In the genomic region with DNA sequence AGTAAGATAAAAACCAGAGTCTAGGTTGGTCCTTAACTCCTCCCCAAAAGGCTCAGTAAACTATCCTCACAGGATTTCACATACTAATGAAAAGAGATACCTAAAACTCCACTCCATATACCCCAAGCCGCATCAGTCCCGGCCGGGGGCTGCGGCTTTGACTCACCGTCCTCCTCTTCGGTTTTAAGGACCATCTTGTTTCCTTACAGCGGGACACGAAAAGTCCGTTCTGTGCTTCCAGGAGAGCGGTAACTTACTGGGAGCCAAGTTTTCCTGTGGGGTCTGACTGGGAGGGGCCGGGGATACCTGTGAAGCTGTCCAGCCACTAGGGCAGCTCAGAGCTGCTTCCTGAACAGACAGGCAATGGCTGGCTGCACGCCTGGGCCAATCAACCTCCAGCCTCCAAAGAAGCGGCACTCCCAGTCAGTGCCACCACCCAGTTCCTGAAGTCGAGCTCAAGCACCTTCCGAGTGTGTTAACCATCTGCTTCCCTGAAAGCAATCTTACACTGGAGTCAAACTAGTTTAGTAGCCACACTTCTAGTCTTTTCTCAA, we compare ENCODE assay signal across 1 cellular context.
A peak's percentile ranks its signal among the peaks of the same experiment; 100 is the strongest.
TF ChIP-seq lines count a peak whose summit lies in the region.

No MANE protein-coding gene starts in this region.

TF ChIP-seq in HEK293, 187 proteins besides CTCF, POLR2A, EP300 and RAD21 (continued from another document and continues in another):
- TF ChIP-seq ZNF792 (tag by site-specific recombination; IDR thresholded peaks at IDR 0.05) (no peak), ZNF843 (tag by site-specific recombination; IDR thresholded peaks at IDR 0.05) (no peak), SP7 (tag by site-specific recombination; IDR thresholded peaks at IDR 0.05) (0 out of 2 replicates have a peak, but pooled peaks have one; percentile 10), ZBTB21 (tag by site-specific recombination; IDR thresholded peaks at IDR 0.05) (no peak), ZBTB48 (tag by site-specific recombination; IDR thresholded peaks at IDR 0.05) (0 out of 2 replicates have a peak, but pooled peaks have one; percentile 20), ZNF48 (tag by site-specific recombination; IDR thresholded peaks at IDR 0.05) (no peak), ZNF768 (tag by site-specific recombination; IDR thresholded peaks at IDR 0.05) (no peak), ZNF670 (tag by site-specific recombination; IDR thresholded peaks at IDR 0.05; ENCODE audit: low read depth) (no peak), ZNF2 (tag by site-specific recombination; IDR thresholded peaks at IDR 0.05) (0 out of 2 replicates have a peak, but pooled peaks have one; percentile 45), ZSCAN30 (tag by site-specific recombination; IDR thresholded peaks at IDR 0.05) (no peak), ZNF785 (tag by site-specific recombination; IDR thresholded peaks at IDR 0.05) (no peak), KLF16 (tag by site-specific recombination; IDR thresholded peaks at IDR 0.05) (no peak), KLF9 (tag by site-specific recombination; IDR thresholded peaks at IDR 0.05; ENCODE audit: low read depth) (no peak), ZNF214 (tag by site-specific recombination; IDR thresholded peaks at IDR 0.05; ENCODE audit: borderline replicate concordance) (no peak), ZBTB20 (tag by site-specific recombination; IDR thresholded peaks at IDR 0.05) (peak; percentile 22; the same call in 1 of the 2 replicates), ZNF555 (tag by site-specific recombination; conservative IDR thresholded peaks at IDR 0.05) (no peak), ZNF146 (tag by site-specific recombination; IDR thresholded peaks at IDR 0.05) (no peak), ZNF366 (tag by site-specific recombination; conservative IDR thresholded peaks at IDR 0.05) (peak; percentile 27; the same call in 1 of the 2 replicates), ZNF701 (tag by site-specific recombination; IDR thresholded peaks at IDR 0.05) (no peak), ZNF76 (tag by site-specific recombination; IDR thresholded peaks at IDR 0.05; ENCODE audit: borderline replicate concordance, low read depth) (no peak), MZF1 (tag by site-specific recombination; IDR thresholded peaks at IDR 0.05; ENCODE audit: borderline replicate concordance) (no peak), ZNF776 (tag by site-specific recombination; IDR thresholded peaks at IDR 0.05; ENCODE audit: borderline replicate concordance) (no peak), ZNF426 (tag by site-specific recombination; IDR thresholded peaks at IDR 0.05) (no peak), ZNF791 (tag by site-specific recombination; IDR thresholded peaks at IDR 0.05) (no peak), ZNF404 (tag by site-specific recombination; IDR thresholded peaks at IDR 0.05) (no peak), ZNF324 (tag by site-specific recombination; IDR thresholded peaks at IDR 0.05) (no peak), KLF10 (tag by site-specific recombination; IDR thresholded peaks at IDR 0.05) (no peak), ZBTB17 (tag by site-specific recombination; IDR thresholded peaks at IDR 0.05) (peak; percentile 91), ZNF311 (tag by site-specific recombination; IDR thresholded peaks at IDR 0.05; ENCODE audit: borderline replicate concordance) (no peak), ZNF514 (tag by site-specific recombination; IDR thresholded peaks at IDR 0.05) (no peak), BCL11A (tag by site-specific recombination; IDR thresholded peaks at IDR 0.05; ENCODE audit: low read depth) (no peak)
- TF ChIP-seq, protein P1, sequence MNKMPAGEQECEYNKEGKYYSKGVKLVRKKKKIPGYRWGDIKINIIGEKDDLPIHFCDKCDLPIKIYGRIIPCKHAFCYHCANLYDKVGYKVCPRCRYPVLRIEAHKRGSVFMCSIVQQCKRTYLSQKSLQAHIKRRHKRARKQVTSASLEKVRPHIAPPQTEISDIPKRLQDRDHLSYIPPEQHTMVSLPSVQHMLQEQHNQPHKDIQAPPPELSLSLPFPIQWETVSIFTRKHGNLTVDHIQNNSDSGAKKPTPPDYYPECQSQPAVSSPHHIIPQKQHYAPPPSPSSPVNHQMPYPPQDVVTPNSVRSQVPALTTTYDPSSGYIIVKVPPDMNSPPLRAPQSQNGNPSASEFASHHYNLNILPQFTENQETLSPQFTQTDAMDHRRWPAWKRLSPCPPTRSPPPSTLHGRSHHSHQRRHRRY (tag by site-specific recombination; IDR thresholded peaks at IDR 0.05) = no peak
- TF ChIP-seq, protein P2, sequence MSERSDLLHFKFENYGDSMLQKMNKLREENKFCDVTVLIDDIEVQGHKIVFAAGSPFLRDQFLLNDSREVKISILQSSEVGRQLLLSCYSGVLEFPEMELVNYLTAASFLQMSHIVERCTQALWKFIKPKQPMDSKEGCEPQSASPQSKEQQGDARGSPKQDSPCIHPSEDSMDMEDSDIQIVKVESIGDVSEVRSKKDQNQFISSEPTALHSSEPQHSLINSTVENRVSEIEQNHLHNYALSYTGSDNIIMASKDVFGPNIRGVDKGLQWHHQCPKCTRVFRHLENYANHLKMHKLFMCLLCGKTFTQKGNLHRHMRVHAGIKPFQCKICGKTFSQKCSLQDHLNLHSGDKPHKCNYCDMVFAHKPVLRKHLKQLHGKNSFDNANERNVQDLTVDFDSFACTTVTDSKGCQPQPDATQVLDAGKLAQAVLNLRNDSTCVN (tag by site-specific recombination; optimal IDR thresholded peaks at IDR 0.05) = no peak
- TF ChIP-seq, protein P3, sequence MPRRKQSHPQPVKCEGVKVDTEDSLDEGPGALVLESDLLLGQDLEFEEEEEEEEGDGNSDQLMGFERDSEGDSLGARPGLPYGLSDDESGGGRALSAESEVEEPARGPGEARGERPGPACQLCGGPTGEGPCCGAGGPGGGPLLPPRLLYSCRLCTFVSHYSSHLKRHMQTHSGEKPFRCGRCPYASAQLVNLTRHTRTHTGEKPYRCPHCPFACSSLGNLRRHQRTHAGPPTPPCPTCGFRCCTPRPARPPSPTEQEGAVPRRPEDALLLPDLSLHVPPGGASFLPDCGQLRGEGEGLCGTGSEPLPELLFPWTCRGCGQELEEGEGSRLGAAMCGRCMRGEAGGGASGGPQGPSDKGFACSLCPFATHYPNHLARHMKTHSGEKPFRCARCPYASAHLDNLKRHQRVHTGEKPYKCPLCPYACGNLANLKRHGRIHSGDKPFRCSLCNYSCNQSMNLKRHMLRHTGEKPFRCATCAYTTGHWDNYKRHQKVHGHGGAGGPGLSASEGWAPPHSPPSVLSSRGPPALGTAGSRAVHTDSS (tag by site-specific recombination; IDR thresholded peaks at IDR 0.05) = no peak
- TF ChIP-seq, protein P4, sequence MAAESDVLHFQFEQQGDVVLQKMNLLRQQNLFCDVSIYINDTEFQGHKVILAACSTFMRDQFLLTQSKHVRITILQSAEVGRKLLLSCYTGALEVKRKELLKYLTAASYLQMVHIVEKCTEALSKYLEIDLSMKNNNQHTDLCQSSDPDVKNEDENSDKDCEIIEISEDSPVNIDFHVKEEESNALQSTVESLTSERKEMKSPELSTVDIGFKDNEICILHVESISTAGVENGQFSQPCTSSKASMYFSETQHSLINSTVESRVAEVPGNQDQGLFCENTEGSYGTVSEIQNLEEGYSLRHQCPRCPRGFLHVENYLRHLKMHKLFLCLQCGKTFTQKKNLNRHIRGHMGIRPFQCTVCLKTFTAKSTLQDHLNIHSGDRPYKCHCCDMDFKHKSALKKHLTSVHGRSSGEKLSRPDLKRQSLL (tag by site-specific recombination; IDR thresholded peaks at IDR 0.05) = peak; percentile 89
- TF ChIP-seq, protein P5, sequence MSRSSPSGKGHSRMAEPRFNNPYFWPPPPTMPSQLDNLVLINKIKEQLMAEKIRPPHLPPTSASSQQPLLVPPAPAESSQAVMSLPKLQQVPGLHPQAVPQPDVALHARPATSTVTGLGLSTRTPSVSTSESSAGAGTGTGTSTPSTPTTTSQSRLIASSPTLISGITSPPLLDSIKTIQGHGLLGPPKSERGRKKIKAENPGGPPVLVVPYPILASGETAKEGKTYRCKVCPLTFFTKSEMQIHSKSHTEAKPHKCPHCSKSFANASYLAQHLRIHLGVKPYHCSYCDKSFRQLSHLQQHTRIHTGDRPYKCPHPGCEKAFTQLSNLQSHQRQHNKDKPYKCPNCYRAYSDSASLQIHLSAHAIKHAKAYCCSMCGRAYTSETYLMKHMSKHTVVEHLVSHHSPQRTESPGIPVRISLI (tag by site-specific recombination; IDR thresholded peaks at IDR 0.05) = no peak
- TF ChIP-seq, protein P6, sequence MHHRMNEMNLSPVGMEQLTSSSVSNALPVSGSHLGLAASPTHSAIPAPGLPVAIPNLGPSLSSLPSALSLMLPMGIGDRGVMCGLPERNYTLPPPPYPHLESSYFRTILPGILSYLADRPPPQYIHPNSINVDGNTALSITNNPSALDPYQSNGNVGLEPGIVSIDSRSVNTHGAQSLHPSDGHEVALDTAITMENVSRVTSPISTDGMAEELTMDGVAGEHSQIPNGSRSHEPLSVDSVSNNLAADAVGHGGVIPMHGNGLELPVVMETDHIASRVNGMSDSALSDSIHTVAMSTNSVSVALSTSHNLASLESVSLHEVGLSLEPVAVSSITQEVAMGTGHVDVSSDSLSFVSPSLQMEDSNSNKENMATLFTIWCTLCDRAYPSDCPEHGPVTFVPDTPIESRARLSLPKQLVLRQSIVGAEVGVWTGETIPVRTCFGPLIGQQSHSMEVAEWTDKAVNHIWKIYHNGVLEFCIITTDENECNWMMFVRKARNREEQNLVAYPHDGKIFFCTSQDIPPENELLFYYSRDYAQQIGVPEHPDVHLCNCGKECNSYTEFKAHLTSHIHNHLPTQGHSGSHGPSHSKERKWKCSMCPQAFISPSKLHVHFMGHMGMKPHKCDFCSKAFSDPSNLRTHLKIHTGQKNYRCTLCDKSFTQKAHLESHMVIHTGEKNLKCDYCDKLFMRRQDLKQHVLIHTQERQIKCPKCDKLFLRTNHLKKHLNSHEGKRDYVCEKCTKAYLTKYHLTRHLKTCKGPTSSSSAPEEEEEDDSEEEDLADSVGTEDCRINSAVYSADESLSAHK (tag by site-specific recombination; IDR thresholded peaks at IDR 0.05) = no peak
- TF ChIP-seq, protein P7, sequence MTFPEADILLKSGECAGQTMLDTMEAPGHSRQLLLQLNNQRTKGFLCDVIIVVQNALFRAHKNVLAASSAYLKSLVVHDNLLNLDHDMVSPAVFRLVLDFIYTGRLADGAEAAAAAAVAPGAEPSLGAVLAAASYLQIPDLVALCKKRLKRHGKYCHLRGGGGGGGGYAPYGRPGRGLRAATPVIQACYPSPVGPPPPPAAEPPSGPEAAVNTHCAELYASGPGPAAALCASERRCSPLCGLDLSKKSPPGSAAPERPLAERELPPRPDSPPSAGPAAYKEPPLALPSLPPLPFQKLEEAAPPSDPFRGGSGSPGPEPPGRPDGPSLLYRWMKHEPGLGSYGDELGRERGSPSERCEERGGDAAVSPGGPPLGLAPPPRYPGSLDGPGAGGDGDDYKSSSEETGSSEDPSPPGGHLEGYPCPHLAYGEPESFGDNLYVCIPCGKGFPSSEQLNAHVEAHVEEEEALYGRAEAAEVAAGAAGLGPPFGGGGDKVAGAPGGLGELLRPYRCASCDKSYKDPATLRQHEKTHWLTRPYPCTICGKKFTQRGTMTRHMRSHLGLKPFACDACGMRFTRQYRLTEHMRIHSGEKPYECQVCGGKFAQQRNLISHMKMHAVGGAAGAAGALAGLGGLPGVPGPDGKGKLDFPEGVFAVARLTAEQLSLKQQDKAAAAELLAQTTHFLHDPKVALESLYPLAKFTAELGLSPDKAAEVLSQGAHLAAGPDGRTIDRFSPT (tag by site-specific recombination; IDR thresholded peaks at IDR 0.05) = no peak
- TF ChIP-seq, protein P8, sequence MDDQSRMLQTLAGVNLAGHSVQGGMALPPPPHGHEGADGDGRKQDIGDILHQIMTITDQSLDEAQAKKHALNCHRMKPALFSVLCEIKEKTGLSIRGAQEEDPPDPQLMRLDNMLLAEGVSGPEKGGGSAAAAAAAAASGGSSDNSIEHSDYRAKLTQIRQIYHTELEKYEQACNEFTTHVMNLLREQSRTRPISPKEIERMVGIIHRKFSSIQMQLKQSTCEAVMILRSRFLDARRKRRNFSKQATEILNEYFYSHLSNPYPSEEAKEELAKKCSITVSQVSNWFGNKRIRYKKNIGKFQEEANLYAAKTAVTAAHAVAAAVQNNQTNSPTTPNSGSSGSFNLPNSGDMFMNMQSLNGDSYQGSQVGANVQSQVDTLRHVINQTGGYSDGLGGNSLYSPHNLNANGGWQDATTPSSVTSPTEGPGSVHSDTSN (CRISPR knock-in tag; IDR thresholded peaks at IDR 0.05) = no peak
- TF ChIP-seq, protein P9, sequence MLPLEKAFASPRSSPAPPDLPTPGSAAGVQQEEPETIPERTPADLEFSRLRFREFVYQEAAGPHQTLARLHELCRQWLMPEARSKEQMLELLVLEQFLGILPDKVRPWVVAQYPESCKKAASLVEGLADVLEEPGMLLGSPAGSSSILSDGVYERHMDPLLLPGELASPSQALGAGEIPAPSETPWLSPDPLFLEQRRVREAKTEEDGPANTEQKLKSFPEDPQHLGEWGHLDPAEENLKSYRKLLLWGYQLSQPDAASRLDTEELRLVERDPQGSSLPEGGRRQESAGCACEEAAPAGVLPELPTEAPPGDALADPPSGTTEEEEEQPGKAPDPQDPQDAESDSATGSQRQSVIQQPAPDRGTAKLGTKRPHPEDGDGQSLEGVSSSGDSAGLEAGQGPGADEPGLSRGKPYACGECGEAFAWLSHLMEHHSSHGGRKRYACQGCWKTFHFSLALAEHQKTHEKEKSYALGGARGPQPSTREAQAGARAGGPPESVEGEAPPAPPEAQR (tag by site-specific recombination; IDR thresholded peaks at IDR 0.05) = no peak
- TF ChIP-seq, protein P10, sequence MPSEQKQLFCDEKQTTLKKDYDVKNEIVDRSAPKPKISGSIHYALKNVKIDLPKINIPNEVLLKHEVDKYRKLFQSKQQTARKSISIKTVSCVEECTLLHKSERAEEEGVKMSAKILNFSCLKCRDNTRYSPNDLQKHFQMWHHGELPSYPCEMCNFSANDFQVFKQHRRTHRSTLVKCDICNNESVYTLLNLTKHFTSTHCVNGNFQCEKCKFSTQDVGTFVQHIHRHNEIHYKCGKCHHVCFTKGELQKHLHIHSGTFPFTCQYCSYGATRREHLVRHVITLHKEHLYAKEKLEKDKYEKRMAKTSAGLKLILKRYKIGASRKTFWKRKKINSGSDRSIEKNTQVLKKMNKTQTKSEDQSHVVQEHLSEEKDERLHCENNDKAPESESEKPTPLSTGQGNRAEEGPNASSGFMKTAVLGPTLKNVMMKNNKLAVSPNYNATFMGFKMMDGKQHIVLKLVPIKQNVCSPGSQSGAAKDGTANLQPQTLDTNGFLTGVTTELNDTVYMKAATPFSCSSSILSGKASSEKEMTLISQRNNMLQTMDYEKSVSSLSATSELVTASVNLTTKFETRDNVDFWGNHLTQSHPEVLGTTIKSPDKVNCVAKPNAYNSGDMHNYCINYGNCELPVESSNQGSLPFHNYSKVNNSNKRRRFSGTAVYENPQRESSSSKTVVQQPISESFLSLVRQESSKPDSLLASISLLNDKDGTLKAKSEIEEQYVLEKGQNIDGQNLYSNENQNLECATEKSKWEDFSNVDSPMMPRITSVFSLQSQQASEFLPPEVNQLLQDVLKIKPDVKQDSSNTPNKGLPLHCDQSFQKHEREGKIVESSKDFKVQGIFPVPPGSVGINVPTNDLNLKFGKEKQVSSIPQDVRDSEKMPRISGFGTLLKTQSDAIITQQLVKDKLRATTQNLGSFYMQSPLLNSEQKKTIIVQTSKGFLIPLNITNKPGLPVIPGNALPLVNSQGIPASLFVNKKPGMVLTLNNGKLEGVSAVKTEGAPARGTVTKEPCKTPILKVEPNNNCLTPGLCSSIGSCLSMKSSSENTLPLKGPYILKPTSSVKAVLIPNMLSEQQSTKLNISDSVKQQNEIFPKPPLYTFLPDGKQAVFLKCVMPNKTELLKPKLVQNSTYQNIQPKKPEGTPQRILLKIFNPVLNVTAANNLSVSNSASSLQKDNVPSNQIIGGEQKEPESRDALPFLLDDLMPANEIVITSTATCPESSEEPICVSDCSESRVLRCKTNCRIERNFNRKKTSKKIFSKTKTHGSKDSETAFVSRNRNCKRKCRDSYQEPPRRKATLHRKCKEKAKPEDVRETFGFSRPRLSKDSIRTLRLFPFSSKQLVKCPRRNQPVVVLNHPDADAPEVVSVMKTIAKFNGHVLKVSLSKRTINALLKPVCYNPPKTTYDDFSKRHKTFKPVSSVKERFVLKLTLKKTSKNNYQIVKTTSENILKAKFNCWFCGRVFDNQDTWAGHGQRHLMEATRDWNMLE (tag by site-specific recombination; conservative IDR thresholded peaks at IDR 0.05; ENCODE audit: low read depth) = no peak
